24 cellular contexts compared by ENCODE assay signal in the genomic region with DNA sequence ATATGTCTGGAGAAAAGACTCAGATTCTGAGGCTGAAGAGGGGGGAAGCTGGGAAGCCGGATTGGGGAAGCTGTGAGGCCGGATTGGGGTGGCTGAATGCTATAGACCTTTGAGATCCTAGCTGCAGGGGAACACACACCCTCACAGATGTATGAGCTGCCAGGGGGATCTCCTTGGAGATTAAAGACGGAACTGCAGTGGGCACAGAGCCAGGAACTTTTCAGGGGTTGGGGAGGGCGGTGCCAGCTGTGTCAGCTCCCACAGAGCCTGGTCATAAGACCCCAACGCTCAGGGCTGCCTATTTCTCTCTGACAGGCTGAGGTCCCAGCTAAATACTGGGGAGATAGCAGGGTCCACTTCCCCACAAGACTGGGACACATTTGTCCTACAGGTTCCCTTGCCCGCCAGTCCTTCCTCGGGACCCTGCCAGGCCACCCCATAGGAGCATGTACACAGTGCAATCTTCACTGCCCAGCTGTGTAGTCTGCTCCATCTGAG.
"Had no signal": no experiment of that assay in that cellular context is flagged by ENCODE, and none has a peak within 500 bp of the region (broad histone marks: within the 10 kb centered on the region; RNA-seq: fewer than 3 reads in every experiment).

No MANE protein-coding gene starts in this region.

- DNase-seq: activated B cell treated with CpG ODN at 0.5 μM for 24 hours; activated CD4-positive, alpha-beta memory T cell treated with anti-CD3 and anti-CD28 coated beads for 36 hours; activated CD4-positive, alpha-beta T cell treated with anti-CD3 and anti-CD28 coated beads for 4 hours; activated naive CD4-positive, alpha-beta T cell treated with Interleukin-2 at 50 U/mL for 16 hours; activated T-cell treated with anti-CD3 and anti-CD28 coated beads for 4 hours; anterior cingulate cortex; erythroblast; foreskin melanocyte; glutamatergic neuron; hypothalamus; islet precursor cell; lower lobe of right lung; retina; stimulated activated CD4-positive, alpha-beta T cell treated with anti-CD3 and anti-CD28 coated beads, Interleukin-12 subunit alpha, Interleukin-12 subunit beta, amount 100 ng/mL, for 4 hours; stimulated activated CD4-positive, alpha-beta T cell treated with anti-CD3 and anti-CD28 coated beads, Interleukin-1b, Interleukin-23, amount 100 ng/mL, for 48 hours; stimulated activated naive CD8-positive, alpha-beta T cell treated with anti-CD3 and anti-CD28 coated beads, Interleukin-15, Interleukin-2, amounts not matched to agents 100 U/mL and 50 U/mL, for 24 hours; substantia nigra; tibial artery had no signal

- H3K36me3 ChIP-seq: brain microvascular endothelial cell, lower lobe of right lung, tibial artery, vagina had no signal

- H3K36me3 Mint-ChIP-seq: activated CD4-positive, alpha-beta memory T cell treated with anti-CD3 and anti-CD28 coated beads for 36 hours; natural killer cell treated with Interleukin-12 subunit alpha and Interleukin-12 subunit beta and Interleukin-15 and Interleukin-18, amount 100 ng/mL, for 72 hours had no signal

- FAIRE-seq: endometrium had no signal

- H3K9me3 Mint-ChIP-seq: activated B cell treated with CpG ODN at 0.5 μM for 24 hours; activated CD4-positive, alpha-beta memory T cell treated with anti-CD3 and anti-CD28 coated beads for 36 hours; activated T-helper 1 cell treated with anti-CD3 and anti-CD28 coated beads, Interleukin-12 subunit alpha, Interleukin-12 subunit beta, Interleukin-2, Interleukin-4 antibody, amounts not matched to agents 30 ng/mL and 10 ng/mL and 1 ng/mL, durations not matched to agents 14 hours and 24 hours and 36 hours had no signal

- H3K4me1 Mint-ChIP-seq: activated B cell treated with CpG ODN at 0.5 μM for 24 hours had no signal

- H3K4me3 Mint-ChIP-seq: activated B cell treated with CpG ODN at 0.5 μM for 24 hours; activated CD4-positive, alpha-beta memory T cell treated with anti-CD3 and anti-CD28 coated beads for 36 hours; activated T-helper 1 cell treated with anti-CD3 and anti-CD28 coated beads, Interleukin-12 subunit alpha, Interleukin-12 subunit beta, Interleukin-2, Interleukin-4 antibody, amounts not matched to agents 30 ng/mL and 10 ng/mL and 1 ng/mL, durations not matched to agents 14 hours and 24 hours and 36 hours; natural killer cell treated with Interleukin-12 subunit alpha and Interleukin-12 subunit beta and Interleukin-15 and Interleukin-18, amount 100 ng/mL, for 72 hours had no signal

- H3K27me3 Mint-ChIP-seq: activated B cell treated with CpG ODN at 0.5 μM for 24 hours; activated CD4-positive, alpha-beta memory T cell treated with anti-CD3 and anti-CD28 coated beads for 36 hours had no signal

- H3K4me1 ChIP-seq: lower lobe of right lung, tibial artery, vagina had no signal

- H3K9me3 ChIP-seq: lower lobe of right lung, tibial artery, vagina had no signal

- H3K27ac Mint-ChIP-seq: activated B cell treated with CpG ODN at 0.5 μM for 24 hours; activated CD4-positive, alpha-beta memory T cell treated with anti-CD3 and anti-CD28 coated beads for 36 hours; activated T-helper 1 cell treated with anti-CD3 and anti-CD28 coated beads, Interleukin-12 subunit alpha, Interleukin-12 subunit beta, Interleukin-2, Interleukin-4 antibody, amounts not matched to agents 30 ng/mL and 10 ng/mL and 1 ng/mL, durations not matched to agents 14 hours and 24 hours and 36 hours; natural killer cell treated with Interleukin-12 subunit alpha and Interleukin-12 subunit beta and Interleukin-15 and Interleukin-18, amount 100 ng/mL, for 72 hours had no signal

- H3K4me3 ChIP-seq: coronary artery, lower lobe of right lung, tibial artery, vagina had no signal

- H3K27ac ChIP-seq: brain microvascular endothelial cell, coronary artery, lower lobe of right lung, tibial artery, vagina had no signal

- ATAC-seq: stimulated activated naive CD8-positive, alpha-beta T cell treated with anti-CD3 and anti-CD28 coated beads, Interleukin-15, Interleukin-2, amounts not matched to agents 100 U/mL and 50 U/mL, for 24 hours had no signal

- H3K27me3 ChIP-seq: brain microvascular endothelial cell, tibial artery, vagina had no signal
